13 cellular contexts compared by ENCODE assay signal in the genomic region with DNA sequence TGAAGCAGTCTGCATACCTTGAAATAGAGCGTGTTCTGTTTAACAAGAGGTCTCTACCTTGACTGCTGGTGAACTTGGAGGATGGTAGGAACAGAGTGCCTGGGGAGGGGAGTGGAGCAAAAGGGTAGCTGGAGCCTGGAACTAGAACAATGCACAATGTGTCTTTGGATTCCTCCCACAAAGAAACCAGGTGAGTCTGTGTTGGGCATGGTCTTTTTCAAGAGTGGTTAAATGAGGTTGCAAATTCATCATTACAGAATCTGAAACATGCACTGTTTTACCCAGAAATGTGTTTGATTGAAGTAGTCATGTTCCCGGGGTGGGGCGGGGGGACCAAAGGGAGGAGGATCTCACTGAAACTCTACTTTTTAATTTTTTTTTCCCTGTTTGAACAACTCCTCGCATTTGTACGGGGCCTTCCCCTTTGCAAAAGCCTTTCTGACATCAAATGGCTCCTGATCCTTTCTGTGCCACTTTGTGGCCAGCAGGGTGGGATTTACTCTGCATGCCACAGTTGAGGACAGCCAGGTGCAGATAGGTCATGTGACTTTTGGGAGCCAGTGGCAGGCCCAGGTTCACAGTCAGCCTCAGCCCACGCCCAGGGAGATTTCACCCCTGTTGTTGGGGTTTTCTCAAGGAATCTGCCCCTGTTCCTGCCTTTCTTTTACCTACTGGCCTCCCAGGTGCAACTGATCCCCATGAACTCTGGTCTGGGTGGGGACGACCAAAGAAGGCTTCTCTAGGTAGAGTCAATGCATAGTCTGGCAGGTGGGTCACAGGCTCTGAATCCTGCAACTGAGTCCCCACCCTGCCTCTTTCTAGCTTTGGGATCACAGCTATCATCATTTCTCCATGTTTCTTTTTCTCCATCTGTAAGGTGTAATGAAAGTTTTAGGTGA. TPM values are rescaled to one million over a fixed set of nuclear protein-coding genes. Genes with fewer than 3 reads are reported as not detected.
DNase-seq lines count a peak whose midpoint lies in the region; ATAC-seq lines count a peak whose summit lies in the region.
"Had no signal": no experiment of that assay in that cellular context is flagged by ENCODE, and none has a peak within 500 bp of the region (broad histone marks: within the 10 kb centered on the region; RNA-seq: fewer than 3 reads in every experiment).

No MANE protein-coding gene starts in this region.

- H3K4me1 Mint-ChIP-seq in activated CD4-positive, alpha-beta T cell treated with anti-CD3 and anti-CD28 coated beads, Interleukin-2, amount 10 ng/mL, durations not matched to agents 24 days and 14 days: peaks cover 23% of the 10 kb centered on the region
- H3K4me1 Mint-ChIP-seq in activated T-cell treated with anti-CD3 and anti-CD28 coated beads, Interleukin-2, amount 50 U/mL, for 72 hours (ENCODE audit: low read depth): peaks cover 75% of the 10 kb centered on the region

- H3K27ac Mint-ChIP-seq in activated CD4-positive, alpha-beta T cell treated with anti-CD3 and anti-CD28 coated beads, Interleukin-2, amount 10 ng/mL, durations not matched to agents 24 days and 14 days: no peak overlapping the region
- no peak overlapping the region for H3K27ac Mint-ChIP-seq in activated T-cell treated with anti-CD3 and anti-CD28 coated beads, Interleukin-2, amount 50 U/mL, for 72 hours
- H3K27ac Mint-ChIP-seq: IgD-negative memory B cell had no signal

- H3K36me3 Mint-ChIP-seq in activated CD4-positive, alpha-beta T cell treated with anti-CD3 and anti-CD28 coated beads, Interleukin-2, amount 10 ng/mL, durations not matched to agents 24 days and 14 days (ENCODE audit: low read depth): no peaks in the 10 kb centered on the region
- no peaks in the 10 kb centered on the region for H3K36me3 Mint-ChIP-seq in activated T-cell treated with anti-CD3 and anti-CD28 coated beads, Interleukin-2, amount 50 U/mL, for 72 hours (ENCODE audit: insufficient read depth in 2 of 2)

- DNase-seq in activated CD4-positive, alpha-beta T cell treated with anti-CD3 and anti-CD28 coated beads, Interleukin-2, amount 50 U/mL, for 48 hours: peak; percentile 64 to 75
- DNase-seq in activated CD4-positive, alpha-beta T cell treated with anti-CD3 and anti-CD28 coated beads, Interleukin-2, amount 10 ng/mL, durations not matched to agents 24 days and 14 days: no peak
- DNase-seq in activated T-cell treated with anti-CD3 and anti-CD28 coated beads, Interleukin-2, amount 50 U/mL, for 72 hours: peak; percentile 43 to 56
- DNase-seq in kidney tubule cell (ENCODE audit: low spot score): peak; percentile 66
- DNase-seq in stimulated activated CD4-positive, alpha-beta T cell treated with anti-CD3 and anti-CD28 coated beads, Interleukin-4, amount 100 ng/mL, for 48 hours (ENCODE audit: low read depth in 2 of 2): peak; percentile 44 to 60
- DNase-seq in left colon: no peak
- DNase-seq: glutamatergic neuron, H7, NCI-H1417 treated with DMSO at 0.1 percent for 48 hours, psoas muscle had no signal

- no peak overlapping the region for H3K4me3 Mint-ChIP-seq in activated CD4-positive, alpha-beta T cell treated with anti-CD3 and anti-CD28 coated beads, Interleukin-2, amount 10 ng/mL, durations not matched to agents 24 days and 14 days
- peak overlapping the region; percentile 36 to 68 for H3K4me3 Mint-ChIP-seq in activated T-cell treated with anti-CD3 and anti-CD28 coated beads, Interleukin-2, amount 50 U/mL, for 72 hours
- H3K4me3 Mint-ChIP-seq: IgD-negative memory B cell had no signal

- H3K9me3 Mint-ChIP-seq in activated CD4-positive, alpha-beta T cell treated with anti-CD3 and anti-CD28 coated beads, Interleukin-2, amount 10 ng/mL, durations not matched to agents 24 days and 14 days: peaks cover 4% of the 10 kb centered on the region
- no peaks in the 10 kb centered on the region for H3K9me3 Mint-ChIP-seq in activated T-cell treated with anti-CD3 and anti-CD28 coated beads, Interleukin-2, amount 50 U/mL, for 72 hours
- H3K9me3 Mint-ChIP-seq: IgD-negative memory B cell had no signal

- H3K27me3 Mint-ChIP-seq in activated CD4-positive, alpha-beta T cell treated with anti-CD3 and anti-CD28 coated beads, Interleukin-2, amount 10 ng/mL, durations not matched to agents 24 days and 14 days: no peaks in the 10 kb centered on the region
- H3K27me3 Mint-ChIP-seq in activated T-cell treated with anti-CD3 and anti-CD28 coated beads, Interleukin-2, amount 50 U/mL, for 72 hours (ENCODE audit: low read depth): peaks cover 15% of the 10 kb centered on the region

- intact Hi-C loops in activated CD4-positive, alpha-beta T cell treated with anti-CD3 and anti-CD28 coated beads, Interleukin-2, amount 10 ng/mL, durations not matched to agents 24 days and 14 days (cut with micrococcal nuclease): no loop called here
- intact Hi-C loops in left colon (cut with DNase I, micrococcal nuclease): no loop called here

- ATAC-seq in activated T-cell treated with anti-CD3 and anti-CD28 coated beads, Interleukin-2, amount 50 U/mL, for 72 hours (replicated peaks in 1 of 2): peak; percentile 65 to 77
- ATAC-seq in HG02798 (IDR thresholded peaks at IDR 0.05; ENCODE audit: poor library complexity, unreplicated experiment) (no peak), left colon (no peak), GM18909 (IDR thresholded peaks at IDR 0.05; ENCODE audit: poor library complexity, unreplicated experiment) (no peak)
- ATAC-seq: psoas muscle had no signal

RNA-seq across cellular contexts. Expression of a gene that starts 28.2 kb away (rescaled TPM):
- 0.12 TPM in 1 of 2 replicates, not detected in the other for total RNA-seq in activated CD4-positive, alpha-beta T cell treated with anti-CD3 and anti-CD28 coated beads, Interleukin-2, amount 10 ng/mL, durations not matched to agents 24 days and 14 days
- under 1 TPM in 1 of 2 donors, not detected in 1; 0.12 TPM for total RNA-seq in activated T-cell treated with anti-CD3 and anti-CD28 coated beads, Interleukin-2, amount 50 U/mL, for 72 hours
- 1 to 10 TPM in 1 of 2 donors, under 1 TPM in 1; 0.76 to 2.3 TPM for total RNA-seq in left colon

Comparison
In these comparisons a context has a peak if more than half of its experiments do, and no peak if none do; other contexts are left out.
1. DNase-seq: peak in activated CD4-positive, alpha-beta T cell treated with anti-CD3 and anti-CD28 coated beads, Interleukin-2, amount 50 U/mL, for 48 hours (2 of 2), activated T-cell treated with anti-CD3 and anti-CD28 coated beads, Interleukin-2, amount 50 U/mL, for 72 hours (2 of 2), kidney tubule cell (single experiment) and stimulated activated CD4-positive, alpha-beta T cell treated with anti-CD3 and anti-CD28 coated beads, Interleukin-4, amount 100 ng/mL, for 48 hours (2 of 2); none in activated CD4-positive, alpha-beta T cell treated with anti-CD3 and anti-CD28 coated beads, Interleukin-2, amount 10 ng/mL, durations not matched to agents 24 days and 14 days (single experiment) and left colon (0 of 2).
2. ATAC-seq: peak in activated T-cell treated with anti-CD3 and anti-CD28 coated beads, Interleukin-2, amount 50 U/mL, for 72 hours (2 of 2); none in HG02798 (single experiment), left colon (single experiment) and GM18909 (single experiment).